19 cellular contexts compared by ENCODE assay signal in the genomic region with DNA sequence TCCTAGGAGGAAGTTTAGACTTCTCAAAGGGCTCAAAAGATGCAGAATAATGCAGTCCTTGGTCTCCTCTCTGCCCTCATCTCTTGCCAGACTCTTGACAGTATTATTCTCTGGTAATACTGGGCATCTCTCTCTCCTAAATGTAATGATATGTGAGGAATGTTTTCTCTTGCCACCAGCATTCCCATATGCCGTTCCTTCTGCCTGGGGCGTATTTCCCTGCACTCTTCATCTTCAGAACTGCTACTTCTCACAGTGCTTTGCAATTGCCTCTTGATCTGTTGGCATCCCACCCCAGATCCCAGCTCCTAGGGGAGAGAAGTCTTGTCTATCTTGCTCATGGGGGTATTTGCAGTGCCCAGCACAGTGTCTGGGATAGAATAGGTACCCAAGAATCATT.
"Had no signal": no experiment of that assay in that cellular context is flagged by ENCODE, and none has a peak within 500 bp of the region (broad histone marks: within the 10 kb centered on the region; RNA-seq: fewer than 3 reads in every experiment).

No MANE protein-coding gene starts in this region.

- H3K36me3 Mint-ChIP-seq: mesothelial cell of epicardium, natural killer cell had no signal

- H3K4me1 Mint-ChIP-seq: natural killer cell had no signal

- H3K27ac ChIP-seq: esophagus muscularis mucosa, gastrocnemius medialis, heart right ventricle, pancreas, sigmoid colon, suprapubic skin, thyroid gland, upper lobe of left lung, uterus had no signal

- H3K9me3 ChIP-seq: esophagus muscularis mucosa, gastrocnemius medialis, heart right ventricle, pancreas, sigmoid colon, suprapubic skin, thyroid gland, upper lobe of left lung, uterus had no signal

- H3K27me3 ChIP-seq: esophagus muscularis mucosa, gastrocnemius medialis, heart right ventricle, pancreas, sigmoid colon, suprapubic skin, thyroid gland, upper lobe of left lung, uterus had no signal

- H3K4me3 Mint-ChIP-seq: mesothelial cell of epicardium, natural killer cell, neural crest cell had no signal

- H3K36me3 ChIP-seq: esophagus muscularis mucosa, gastrocnemius medialis, heart right ventricle, pancreas, sigmoid colon, suprapubic skin, thyroid gland, upper lobe of left lung, uterus had no signal

- ATAC-seq: gastrocnemius medialis; heart right ventricle; left lobe of liver; natural killer cell; pancreas; stimulated activated naive CD8-positive, alpha-beta T cell treated with anti-CD3 and anti-CD28 coated beads, Interleukin-15, Interleukin-2, amounts not matched to agents 100 U/mL and 50 U/mL, for 24 hours had no signal

- H3K4me1 ChIP-seq: gastrocnemius medialis, pancreas, sigmoid colon, upper lobe of left lung, uterus had no signal

- DNase-seq: effector memory CD4-positive, alpha-beta T cell; gastrocnemius medialis; heart right ventricle; islet precursor cell; natural killer cell; nucleus accumbens; pancreas; sigmoid colon; small intestine; stimulated activated CD4-positive, alpha-beta T cell treated with anti-CD3 and anti-CD28 coated beads, Interleukin-12 subunit alpha, Interleukin-12 subunit beta, amount 100 ng/mL, for 4 hours; stimulated activated naive CD8-positive, alpha-beta T cell treated with anti-CD3 and anti-CD28 coated beads, Interleukin-15, Interleukin-2, amounts not matched to agents 100 U/mL and 50 U/mL, for 24 hours; thyroid gland; upper lobe of left lung; uterus had no signal

- H3K27ac Mint-ChIP-seq: mesothelial cell of epicardium, natural killer cell had no signal

- H3K9me3 Mint-ChIP-seq: mesothelial cell of epicardium, natural killer cell had no signal

- H3K4me3 ChIP-seq: esophagus muscularis mucosa, gastrocnemius medialis, heart right ventricle, pancreas, sigmoid colon, suprapubic skin, thyroid gland, upper lobe of left lung, uterus had no signal
